1 cellular context compared by ENCODE assay signal in the genomic region with DNA sequence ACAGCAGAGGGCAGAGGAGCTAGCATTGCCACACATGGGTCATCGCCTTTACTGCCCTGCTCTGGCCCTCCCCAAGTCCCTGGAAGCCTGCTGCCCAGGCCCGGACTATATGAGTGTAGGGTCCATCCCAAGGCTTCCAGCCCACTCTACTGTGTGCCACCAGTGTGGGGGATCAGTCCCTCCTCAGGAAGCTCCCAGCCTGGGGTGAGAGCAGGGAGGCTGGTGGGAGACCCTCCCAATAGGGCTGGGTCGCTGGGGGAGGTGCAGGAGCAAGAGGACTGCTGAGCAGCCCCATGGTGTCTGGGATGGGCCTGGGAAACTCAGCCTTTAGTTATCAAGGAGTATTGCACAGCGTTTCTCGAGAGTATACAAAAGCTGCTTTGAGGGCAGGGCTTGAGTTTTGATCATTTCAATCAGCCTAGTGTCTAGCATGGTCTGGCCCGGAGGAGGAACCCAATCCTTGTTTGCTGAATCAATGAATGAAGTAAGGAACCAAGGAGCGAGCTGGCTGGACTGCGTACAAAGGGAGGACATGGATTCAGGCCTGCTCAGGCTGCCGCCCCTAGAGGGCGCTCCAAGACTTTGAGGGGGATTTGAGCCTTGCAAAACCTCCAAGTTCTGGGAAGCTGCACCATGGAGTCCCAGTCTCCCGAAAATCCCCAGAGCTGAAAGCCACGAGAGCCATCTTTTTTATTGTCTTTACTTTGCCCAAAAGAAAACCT.
TF ChIP-seq lines count a peak whose summit lies in the region.

No MANE protein-coding gene starts in this region.

TF ChIP-seq in IMR-90, 13 proteins besides CTCF, POLR2A, EP300 and RAD21 (continued from another document):
- TF ChIP-seq MXI1 (IDR thresholded peaks at IDR 0.05; ENCODE audit: borderline replicate concordance, low read depth, low read length) (0 out of 2 replicates have a peak, but pooled peaks have one; percentile 38), BHLHE40 (IDR thresholded peaks at IDR 0.05; ENCODE audit: low read depth, low read length) (no peak), RCOR1 (IDR thresholded peaks at IDR 0.05; ENCODE audit: insufficient replicate concordance, low read length) (no peak), CEBPB (IDR thresholded peaks at IDR 0.05; ENCODE audit: low read depth, low read length) (0 out of 2 replicates have a peak, but pooled peaks have one; percentile 39), MAZ (IDR thresholded peaks at IDR 0.05; ENCODE audit: borderline replicate concordance, low read depth, low read length) (peak; percentile 29; the same call in 1 of the 2 replicates), NFE2L2 (IDR thresholded peaks at IDR 0.05; ENCODE audit: low read depth, low read length) (no peak), RFX5 (IDR thresholded peaks at IDR 0.05; ENCODE audit: low read depth, low read length) (no peak), SMC3 (IDR thresholded peaks at IDR 0.05; ENCODE audit: low read depth, low read length) (peak; percentile 77), MAFK (IDR thresholded peaks at IDR 0.05; ENCODE audit: low read depth, low read length) (no peak), CHD1 (IDR thresholded peaks at IDR 0.05; ENCODE audit: low read depth, low read length) (no peak), FOS (IDR thresholded peaks at IDR 0.05; ENCODE audit: low read depth, low read length) (no peak)
- TF ChIP-seq, protein P1, sequence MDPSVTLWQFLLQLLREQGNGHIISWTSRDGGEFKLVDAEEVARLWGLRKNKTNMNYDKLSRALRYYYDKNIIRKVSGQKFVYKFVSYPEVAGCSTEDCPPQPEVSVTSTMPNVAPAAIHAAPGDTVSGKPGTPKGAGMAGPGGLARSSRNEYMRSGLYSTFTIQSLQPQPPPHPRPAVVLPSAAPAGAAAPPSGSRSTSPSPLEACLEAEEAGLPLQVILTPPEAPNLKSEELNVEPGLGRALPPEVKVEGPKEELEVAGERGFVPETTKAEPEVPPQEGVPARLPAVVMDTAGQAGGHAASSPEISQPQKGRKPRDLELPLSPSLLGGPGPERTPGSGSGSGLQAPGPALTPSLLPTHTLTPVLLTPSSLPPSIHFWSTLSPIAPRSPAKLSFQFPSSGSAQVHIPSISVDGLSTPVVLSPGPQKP (IDR thresholded peaks at IDR 0.05; ENCODE audit: borderline replicate concordance, low read depth, low read length): no peak
TF ChIP-seq in IMR-90: peak in this region for 4.
